ENCODE assay signal across 22 cellular contexts in genomic region chrX:150566734-150567182, GRCh38. TPM values are rescaled to one million over a fixed set of nuclear protein-coding genes. Genes with fewer than 3 reads are reported as not detected.
DNase-seq lines count a peak whose midpoint lies in the region; TF ChIP-seq lines count a peak whose summit lies in the region.
"Had no signal": no experiment of that assay in that cellular context is flagged by ENCODE, and none has a peak within 500 bp of the region (broad histone marks: within the 10 kb centered on the region; RNA-seq: fewer than 3 reads in every experiment).

No MANE protein-coding gene starts in this region.

- no peak overlapping the region for H3K9ac ChIP-seq in smooth muscle cell (ENCODE audit: low read depth)
- H3K9ac ChIP-seq: KMS-11 had no signal

- no peaks in the 10 kb centered on the region for H3K27me3 ChIP-seq in smooth muscle cell (ENCODE audit: low read depth)
- H3K27me3 ChIP-seq in tibial artery, result no peaks in the 10 kb centered on the region
- H3K27me3 ChIP-seq: ascending aorta, upper lobe of left lung had no signal

- H3K36me3 ChIP-seq in smooth muscle cell (ENCODE audit: low read depth) (no peaks in the 10 kb centered on the region), tibial artery (no peaks in the 10 kb centered on the region)
- H3K36me3 ChIP-seq: ascending aorta, upper lobe of left lung had no signal

- no peak overlapping the region for H3K4me2 ChIP-seq in smooth muscle cell
- H3K4me2 ChIP-seq: KMS-11 had no signal

- peak overlapping the region; percentile 72 for H2AFZ ChIP-seq in smooth muscle cell (ENCODE audit: low read depth)

- H3K4me1 ChIP-seq in smooth muscle cell (ENCODE audit: low read depth) (no peaks in the 10 kb centered on the region), tibial artery (peaks cover 0 to 10% (median 0%) of the 10 kb centered on the region in 4 donors)
- H3K4me1 ChIP-seq: ascending aorta had no signal

- H3K4me3 ChIP-seq in smooth muscle cell (no peak overlapping the region), tibial artery (no peak overlapping the region)
- H3K4me3 ChIP-seq: ascending aorta, GM12878, upper lobe of left lung had no signal

- peaks cover 11% of the 10 kb centered on the region for H3K79me2 ChIP-seq in smooth muscle cell (ENCODE audit: low read depth)

- H3F3A ChIP-seq in smooth muscle cell (ENCODE audit: low read depth), result no peaks in the 10 kb centered on the region

- WGBS in smooth muscle cell (ENCODE audit: low lambda C conversion rate), result 33% methylated on average over 3 of the region's 3 CpGs

- TF ChIP-seq CTCF in smooth muscle cell (IDR thresholded peaks at IDR 0.05; ENCODE audit: borderline replicate concordance, insufficient read depth, poor library complexity, severe bottlenecking), result no peak
- no peak for TF ChIP-seq CTCF in tibial artery (IDR thresholded peaks at IDR 0.05)

- DNase-seq in NCI-H345 (lab: John Stamatoyannopoulos, UW) (peak; percentile 62), NCI-H345 treated with DMSO at 0.1 percent for 48 hours (lab: John Stamatoyannopoulos, UW; ENCODE audit: unreplicated experiment) (no peak), NCI-H2227 (lab: John Stamatoyannopoulos, UW; ENCODE audit: unreplicated experiment) (peak; percentile 76), iPS DF 19.7 (ENCODE audit: low read depth, low spot score) (peak; percentile 88), smooth muscle cell (lab: John Stamatoyannopoulos, UW; ENCODE audit: unreplicated experiment) (no peak), T-helper 1 cell (no peak), tibial artery (no peak), GOT3 (lab: John Stamatoyannopoulos, UW) (no peak)
- DNase-seq: activated CD8-positive, alpha-beta T cell treated with anti-CD3 and anti-CD28 coated beads, Interleukin-2, amount 10 ng/mL, durations not matched to agents 7 days and 5 days; activated naive CD4-positive, alpha-beta T cell treated with anti-CD3 and anti-CD28 coated beads, Interleukin-2, amount 10 ng/mL, durations not matched to agents 7 days and 5 days; activated T-cell treated with anti-CD3 and anti-CD28 coated beads, Interleukin-2, amount 50 U/mL, for 4 hours; cerebellar nuclear complex; naive thymus-derived CD8-positive, alpha-beta T cell; NCI-H2081; posterior cingulate gyrus; stimulated activated CD4-positive, alpha-beta T cell treated with anti-CD3 and anti-CD28 coated beads, Interleukin-2, amount 100 ng/mL, for 48 hours; stimulated activated naive CD8-positive, alpha-beta T cell treated with anti-CD3 and anti-CD28 coated beads, Interleukin-15, amount 100 ng/mL, for 72 hours; T1000; upper lobe of left lung had no signal

- no peaks in the 10 kb centered on the region for H4K20me1 ChIP-seq in smooth muscle cell (ENCODE audit: low read depth)

- intact Hi-C loops in tibial artery (cut with DNase I; ENCODE audit: low total_unique reads), result no loop called here

- no peaks in the 10 kb centered on the region for H3K9me3 ChIP-seq in smooth muscle cell (replicated peaks; ENCODE audit: low read depth)
- H3K9me3 ChIP-seq in tibial artery, result no peaks in the 10 kb centered on the region
- H3K9me3 ChIP-seq: ascending aorta, upper lobe of left lung had no signal

- no peak overlapping the region for H3K27ac ChIP-seq in smooth muscle cell (ENCODE audit: low read depth)
- H3K27ac ChIP-seq in tibial artery, result no peak overlapping the region
- H3K27ac ChIP-seq: ascending aorta, KMS-11, upper lobe of left lung had no signal

RNA-seq across cellular contexts. Expression of gene MTM1, which starts 1.7 kb away (rescaled TPM):
- total RNA-seq in smooth muscle cell, result 10.1 and 12.9 TPM in 2 replicates
- polyA plus RNA-seq in smooth muscle cell, result 4.5 and 5.1 TPM in 2 replicates

Comparison
In these comparisons a context has a peak if more than half of its experiments do, and no peak if none do; other contexts are left out.
1. DNase-seq: peak in NCI-H345 (single experiment), NCI-H2227 (single experiment) and iPS DF 19.7 (single experiment); none in NCI-H345 treated with DMSO at 0.1 percent for 48 hours (single experiment), smooth muscle cell (single experiment), T-helper 1 cell (0 of 5), tibial artery (0 of 2) and GOT3 (single experiment).